Comparison of ENCODE assay signal across 27 cellular contexts in the genomic region with DNA sequence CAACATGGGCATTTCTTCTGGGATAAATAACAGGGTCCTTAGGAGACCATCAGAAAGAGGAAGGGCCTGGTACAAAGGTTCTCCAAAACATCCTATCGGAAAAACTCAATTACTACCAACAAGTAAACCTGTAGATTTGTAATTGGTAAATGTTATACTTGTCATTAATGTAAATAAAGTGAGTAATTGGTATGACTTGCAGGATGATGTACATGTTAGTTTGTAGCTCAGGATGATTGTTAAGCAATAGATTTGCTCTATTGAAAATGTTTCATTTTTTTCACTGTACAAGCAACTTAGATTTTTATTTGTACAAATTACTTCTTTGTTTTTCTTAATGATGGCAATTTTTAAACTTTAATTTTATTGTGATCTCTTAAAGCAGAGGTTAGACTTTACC. TPM values are rescaled to one million over a fixed set of nuclear protein-coding genes. Genes with fewer than 3 reads are reported as not detected.
"Had no signal": no experiment of that assay in that cellular context is flagged by ENCODE, and none has a peak within 500 bp of the region (broad histone marks: within the 10 kb centered on the region; RNA-seq: fewer than 3 reads in every experiment).

No MANE protein-coding gene starts in this region.

- ATAC-seq: foreskin keratinocyte; gastroesophageal sphincter; heart left ventricle; left lobe of liver; natural killer cell; psoas muscle; right cardiac atrium; stimulated activated naive CD8-positive, alpha-beta T cell treated with anti-CD3 and anti-CD28 coated beads, Interleukin-15, Interleukin-2, amounts not matched to agents 100 U/mL and 50 U/mL, for 24 hours had no signal

- H3K9me3 ChIP-seq: gastroesophageal sphincter, heart left ventricle, ovary, psoas muscle, sigmoid colon, testis, tibial artery had no signal

- DNase-seq: dermis blood vessel endothelial cell; effector memory CD4-positive, alpha-beta T cell; foreskin keratinocyte; heart left ventricle; kidney; natural killer cell; occipital lobe; ovary; posterior cingulate gyrus; psoas muscle; right cardiac atrium; sigmoid colon; stimulated activated CD4-positive, alpha-beta T cell treated with anti-CD3 and anti-CD28 coated beads, Interleukin-2, amount 100 ng/mL, for 24 hours; stimulated activated CD4-positive, alpha-beta T cell treated with anti-CD3 and anti-CD28 coated beads, Interleukin-4, amount 100 ng/mL, for 4 hours; stimulated activated naive CD8-positive, alpha-beta T cell treated with anti-CD3 and anti-CD28 coated beads, Interleukin-15, Interleukin-2, amounts not matched to agents 100 U/mL and 50 U/mL, for 24 hours; substantia nigra; testis; tibial artery had no signal

- H3K27me3 ChIP-seq: foreskin keratinocyte, hepatocyte, ovary, testis had no signal

- H2AFZ ChIP-seq: hepatocyte had no signal

- H3K4me3 Mint-ChIP-seq: memory B cell; natural killer cell; stimulated activated memory B cell treated with anti-CD40 and anti-IgM and Interleukin-4, amounts not matched to agents 10 μg/mL and 1 μg/mL and 100 μg/mL, for 72 hours; type B pancreatic cell had no signal

- FAIRE-seq: endothelial cell of umbilical vein, kidney had no signal

- H3K4me3 ChIP-seq: coronary artery, gastroesophageal sphincter, heart left ventricle, hepatocyte, lung, ovary, psoas muscle, sigmoid colon, testis, tibial artery had no signal

- H3K4me2 ChIP-seq: hepatocyte had no signal

- H3K79me2 ChIP-seq: hepatocyte had no signal

- H3K36me3 ChIP-seq: gastroesophageal sphincter, ovary, sigmoid colon, tibial artery had no signal

- H3K4me1 ChIP-seq: foreskin keratinocyte, heart left ventricle, psoas muscle, sigmoid colon, testis had no signal

- H3K27ac Mint-ChIP-seq: memory B cell; natural killer cell; stimulated activated memory B cell treated with anti-CD40 and anti-IgM and Interleukin-4, amounts not matched to agents 10 μg/mL and 1 μg/mL and 100 μg/mL, for 72 hours; type B pancreatic cell had no signal

- H3K9me3 Mint-ChIP-seq: memory B cell; natural killer cell; stimulated activated memory B cell treated with anti-CD40 and anti-IgM and Interleukin-4, amounts not matched to agents 10 μg/mL and 1 μg/mL and 100 μg/mL, for 72 hours; type B pancreatic cell had no signal

- H3K27ac ChIP-seq: coronary artery, foreskin keratinocyte, gastroesophageal sphincter, heart left ventricle, hepatocyte, ovary, psoas muscle, sigmoid colon, testis, tibial artery had no signal

RNA-seq across cellular contexts. Expression of a gene that starts 3.8 kb away (rescaled TPM):
- total RNA-seq: natural killer cell had no signal
